ENCODE assay signal across 7 cellular contexts in the genomic region with DNA sequence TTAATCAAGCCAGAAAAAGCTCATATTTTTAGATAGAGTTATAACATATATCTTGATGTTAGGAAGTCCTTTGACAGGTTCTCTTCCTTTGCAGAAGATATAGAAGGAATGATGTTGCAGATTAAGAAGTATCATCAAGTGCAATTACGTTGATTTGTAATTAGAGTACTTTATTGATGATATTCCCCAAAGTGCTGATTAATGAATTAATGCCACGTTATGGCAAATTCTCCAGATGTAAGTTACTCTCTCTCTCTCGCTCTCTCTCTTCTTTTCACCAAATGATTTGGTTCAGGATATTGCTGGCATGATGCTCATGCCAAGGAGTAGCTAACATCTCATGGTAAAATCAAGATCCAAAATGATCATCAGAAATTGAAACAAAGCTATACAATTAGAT.
"Had no signal": no experiment of that assay in that cellular context is flagged by ENCODE, and none has a peak within 500 bp of the region (broad histone marks: within the 10 kb centered on the region; RNA-seq: fewer than 3 reads in every experiment).

No MANE protein-coding gene starts in this region.

- H3K9ac ChIP-seq: KMS-11 had no signal

- H3K4me3 Mint-ChIP-seq: IgD-negative memory B cell had no signal

- H3K4me1 Mint-ChIP-seq: IgD-negative memory B cell had no signal

- H3K36me3 Mint-ChIP-seq: IgD-negative memory B cell had no signal

- DNase-seq: IMR-90, KBM-7, KG1 had no signal

- H3K27ac ChIP-seq: HL-60, KMS-11 had no signal

- H3K27me3 Mint-ChIP-seq: IgD-negative memory B cell had no signal

- FAIRE-seq: HTR-8/SVneo had no signal

- H3K27ac Mint-ChIP-seq: IgD-negative memory B cell had no signal

- H3K4me2 ChIP-seq: KMS-11 had no signal
